In the genomic region with DNA sequence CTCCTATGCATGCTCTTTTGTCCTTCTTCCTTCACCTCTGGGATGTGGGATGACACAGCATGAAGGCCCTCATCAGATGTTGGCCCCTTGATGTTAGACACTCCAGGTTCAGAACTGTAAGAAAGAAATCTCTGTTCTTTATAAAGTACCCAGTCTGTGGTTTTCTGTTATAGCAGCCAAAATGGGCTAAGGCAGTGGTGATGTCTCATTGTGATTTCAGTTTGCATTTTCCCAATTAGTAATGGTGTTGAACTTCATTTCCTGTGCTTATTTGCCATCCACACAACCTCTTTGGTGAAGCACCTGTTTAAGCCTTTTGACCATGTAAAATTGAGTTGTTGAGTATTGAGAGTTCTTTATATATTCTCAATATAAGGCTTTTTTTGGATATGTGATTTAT, we compare ENCODE assay signal across 26 cellular contexts.
"Had no signal": no experiment of that assay in that cellular context is flagged by ENCODE, and none has a peak within 500 bp of the region (broad histone marks: within the 10 kb centered on the region; RNA-seq: fewer than 3 reads in every experiment).

No MANE protein-coding gene starts in this region.

- H3K9me3 ChIP-seq: Peyer's patch, SK-N-SH had no signal

- ATAC-seq: K562, T-helper 17 cell had no signal

- H2AFZ ChIP-seq: PC-9 had no signal

- FAIRE-seq: HTR-8/SVneo had no signal

- H3K9ac ChIP-seq: KMS-11, SK-N-SH had no signal

- H3K4me3 Mint-ChIP-seq: T-helper 17 cell had no signal

- H3K4me2 ChIP-seq: KMS-11, PC-9, SK-N-SH had no signal

- H3K9me2 ChIP-seq: SK-N-SH had no signal

- H3K4me3 ChIP-seq: K562, PC-9, Peyer's patch had no signal

- H3K27ac ChIP-seq: HL-60, KMS-11, PC-9, Peyer's patch had no signal

- H3K27me3 ChIP-seq: Peyer's patch had no signal

- DNase-seq: MV-4-11, NCI-H1048, NCI-H1105, NCI-H1417, NCI-H1436 treated with DMSO at 0.1 percent for 48 hours, NCI-H1694, NCI-H187 treated with DMSO at 0.1 percent for 48 hours, NCI-H2029 treated with DMSO at 0.1 percent for 48 hours, NCI-H2171 treated with DMSO at 0.1 percent for 48 hours, NCI-H2227 treated with DMSO at 0.1 percent for 48 hours, NCI-H524, NCI-H69, NCI-H774, OCI-M1, PC-9, Peyer's patch, Right ventricle myocardium superior, RPMI8226, SIG-M5, SK-N-SH, T-helper 1 cell, T-helper 17 cell had no signal

- H3K27ac Mint-ChIP-seq: T-helper 17 cell had no signal

- H3K36me3 ChIP-seq: Peyer's patch had no signal

- H3K4me1 Mint-ChIP-seq: T-helper 17 cell had no signal
